In genomic region chrX:106007815-106008214, GRCh38 we compare ENCODE assay signal across 37 cellular contexts. TPM values are rescaled to one million over a fixed set of nuclear protein-coding genes. Genes with fewer than 3 reads are reported as not detected.
"Had no signal": no experiment of that assay in that cellular context is flagged by ENCODE, and none has a peak within 500 bp of the region (broad histone marks: within the 10 kb centered on the region; RNA-seq: fewer than 3 reads in every experiment).

No MANE protein-coding gene starts in this region.

- H3K4me1 ChIP-seq: ascending aorta, breast epithelium, colonic mucosa, esophagus squamous epithelium, gastroesophageal sphincter had no signal

- H3K27me3 ChIP-seq: ascending aorta, cardiac muscle cell, colonic mucosa, esophagus squamous epithelium, gastroesophageal sphincter had no signal

- H3K27ac ChIP-seq: ascending aorta, breast epithelium, cardiac muscle cell, colonic mucosa, epithelial cell of prostate, esophagus squamous epithelium, gastroesophageal sphincter, WERI-Rb-1 had no signal

- H3K9me3 ChIP-seq: colonic mucosa had no signal

- H3K36me3 ChIP-seq: ascending aorta, breast epithelium, cardiac muscle cell, colonic mucosa, esophagus squamous epithelium, gastroesophageal sphincter, WERI-Rb-1 had no signal

- DNase-seq: activated CD4-positive, alpha-beta memory T cell treated with anti-CD3 and anti-CD28 coated beads for 36 hours; activated CD4-positive, alpha-beta T cell treated with anti-CD3 and anti-CD28 coated beads for 36 hours; activated CD4-positive, alpha-beta T cell treated with anti-CD3 and anti-CD28 coated beads, Interleukin-2, amount 10 ng/mL, durations not matched to agents 24 days and 14 days; activated CD4-positive, CD25-positive, alpha-beta regulatory T cell; activated CD4-positive, CD25-positive, alpha-beta regulatory T cell treated with anti-CD3 and anti-CD28 coated beads, Interleukin-2, amount 50 U/mL, for 72 hours; activated CD8-positive, alpha-beta memory T cell treated with anti-CD3 and anti-CD28 coated beads, Interleukin-2, amount 10 ng/mL, durations not matched to agents 7 days and 5 days; activated CD8-positive, alpha-beta memory T cell treated with anti-CD3 and anti-CD28 coated beads, Interleukin-2, amount 50 U/mL, for 4 hours; activated CD8-positive, alpha-beta T cell treated with anti-CD3 and anti-CD28 coated beads, Interleukin-2, amount 10 ng/mL, durations not matched to agents 7 days and 5 days; activated gamma-delta T cell; activated naive CD4-positive, alpha-beta T cell; activated naive CD4-positive, alpha-beta T cell treated with anti-CD3 and anti-CD28 coated beads, Interleukin-2, amount 10 ng/mL, durations not matched to agents 7 days and 5 days; activated naive CD8-positive, alpha-beta T cell treated with anti-CD3 and anti-CD28 coated beads, Interleukin-2, amount 10 ng/mL, durations not matched to agents 7 days and 5 days; activated T-cell treated with anti-CD3 and anti-CD28 coated beads, Interleukin-2, amount 50 U/mL, for 24 hours; activated T-cell treated with anti-CD3 and anti-CD28 coated beads, Interleukin-2, amount 50 U/mL, for 72 hours; central memory CD4-positive, alpha-beta T cell; cerebellar nuclear complex; colonic mucosa; effector CD8-positive, alpha-beta T cell; esophagus squamous epithelium; foreskin melanocyte; T-helper 1 cell; T-helper 17 cell; T1000; WERI-Rb-1 had no signal

- H3K4me3 ChIP-seq: ascending aorta, breast epithelium, cardiac muscle cell, colonic mucosa, esophagus squamous epithelium, gastroesophageal sphincter had no signal

RNA-seq across cellular contexts. Expression of gene SERPINA7, which starts 30.7 kb away (rescaled TPM):
- total RNA-seq: activated CD4-positive, alpha-beta memory T cell treated with anti-CD3 and anti-CD28 coated beads for 36 hours; activated CD4-positive, alpha-beta T cell treated with anti-CD3 and anti-CD28 coated beads for 36 hours; activated CD4-positive, alpha-beta T cell treated with anti-CD3 and anti-CD28 coated beads, Interleukin-2, amount 10 ng/mL, durations not matched to agents 24 days and 14 days; activated CD8-positive, alpha-beta memory T cell treated with anti-CD3 and anti-CD28 coated beads for 36 hours; activated CD8-positive, alpha-beta memory T cell treated with anti-CD3 and anti-CD28 coated beads, Interleukin-2, amount 10 ng/mL, durations not matched to agents 7 days and 5 days; activated CD8-positive, alpha-beta T cell treated with anti-CD3 and anti-CD28 coated beads, Interleukin-2, amount 10 ng/mL, durations not matched to agents 7 days and 5 days; activated naive CD4-positive, alpha-beta T cell treated with anti-CD3 and anti-CD28 coated beads, Interleukin-2, amount 50 U/mL, for 72 hours; activated naive CD8-positive, alpha-beta T cell treated with anti-CD3 and anti-CD28 coated beads, Interleukin-2, amount 10 ng/mL, durations not matched to agents 7 days and 5 days; activated T-cell treated with anti-CD3 and anti-CD28 coated beads, Interleukin-2, amount 50 U/mL, for 72 hours; breast epithelium; cardiac muscle cell; dermis microvascular lymphatic vessel endothelial cell; endothelial cell of umbilical vein; esophagus squamous epithelium; fibroblast of lung; fibroblast of villous mesenchyme; gastroesophageal sphincter; glomerular endothelial cell; T-helper 17 cell had no signal
- polyA plus RNA-seq: cardiac muscle cell, endothelial cell of umbilical vein, esophagus, fibroblast of lung had no signal
